17 cellular contexts compared by ENCODE assay signal in the genomic region with DNA sequence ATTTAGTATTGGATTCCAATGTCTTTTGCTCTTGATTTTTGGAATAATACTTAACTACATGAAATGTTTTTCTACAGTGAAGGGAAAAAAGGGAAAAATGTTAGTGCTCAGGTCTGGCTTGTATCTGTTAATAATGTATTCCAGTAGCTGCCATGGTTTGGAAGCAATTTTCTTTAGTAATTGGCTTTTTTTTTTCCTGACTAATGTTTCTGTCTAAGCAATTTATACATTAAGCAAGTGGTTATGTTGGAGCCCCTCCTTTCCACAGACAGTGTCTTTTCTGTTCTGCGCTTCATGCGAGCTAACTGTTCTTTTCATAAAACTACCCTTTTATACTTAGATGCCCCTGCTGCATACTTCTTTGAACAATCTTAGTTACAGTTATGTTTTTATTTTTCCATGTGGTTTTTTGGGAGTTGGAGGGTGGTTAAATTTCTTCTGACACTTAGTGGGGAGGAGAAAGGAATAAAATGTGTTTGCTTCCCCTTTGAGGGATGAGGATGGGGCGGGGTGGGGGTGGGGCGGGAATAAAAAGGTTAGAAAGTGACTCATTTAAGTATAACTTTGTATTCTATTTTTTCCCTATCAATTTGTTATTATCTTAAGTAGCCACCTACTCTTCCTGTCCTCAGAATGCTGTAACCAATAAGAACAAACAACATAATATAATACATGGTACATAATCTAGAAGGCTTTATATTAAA.
DNase-seq lines count a peak whose midpoint lies in the region; ATAC-seq and TF ChIP-seq lines count a peak whose summit lies in the region.
"Had no signal": no experiment of that assay in that cellular context is flagged by ENCODE, and none has a peak within 500 bp of the region (broad histone marks: within the 10 kb centered on the region; RNA-seq: fewer than 3 reads in every experiment).

No MANE protein-coding gene starts in this region.

- H3K9ac ChIP-seq in BLaER1 (no peak overlapping the region), Karpas-422 (ENCODE audit: low read length) (no peak overlapping the region)
- H3K9ac ChIP-seq: KMS-11 had no signal

- H3K4me2 ChIP-seq in BLaER1 = peak overlapping the region; percentile 49
- H3K4me2 ChIP-seq in Karpas-422 (ENCODE audit: low read depth, low read length, poor library complexity, severe bottlenecking) = peak overlapping the region; percentile 64
- H3K4me2 ChIP-seq: KMS-11 had no signal

- peaks cover 4% of the 10 kb centered on the region for H3K36me3 Mint-ChIP-seq in osteocyte (ENCODE audit: unreplicated experiment)
- H3K36me3 Mint-ChIP-seq in activated T-cell treated with anti-CD3 and anti-CD28 coated beads, Interleukin-2, amount 50 U/mL, for 24 hours (ENCODE audit: low read depth) = no peaks in the 10 kb centered on the region

- ATAC-seq in GM21423 (IDR thresholded peaks at IDR 0.05; ENCODE audit: unreplicated experiment) (no peak), GM19351 (IDR thresholded peaks at IDR 0.05; ENCODE audit: unreplicated experiment) (no peak)

- no peak for DNase-seq in Karpas-422
- DNase-seq in dermis blood vessel endothelial cell = peak; percentile 43
- no peak for DNase-seq in osteocyte (ENCODE audit: extremely low spot score, unreplicated experiment)
- DNase-seq in NOMO-1 treated with dmso at 0.1 percent for 144 hours (lab: John Stamatoyannopoulos, UW; ENCODE audit: unreplicated experiment) = no peak
- no peak for DNase-seq in activated T-cell treated with anti-CD3 and anti-CD28 coated beads, Interleukin-2, amount 50 U/mL, for 24 hours
- DNase-seq: activated CD4-positive, alpha-beta memory T cell treated with anti-CD3 and anti-CD28 coated beads, Interleukin-2, amount 10 ng/mL, durations not matched to agents 7 days and 5 days; activated effector memory CD4-positive, alpha-beta T cell treated with anti-CD3 and anti-CD28 coated beads, Interleukin-2, amount 50 U/mL, for 16 hours; H7; NCI-H1694 treated with DMSO at 0.1 percent for 48 hours; NCI-H526 treated with DMSO at 0.1 percent for 48 hours; occipital lobe; SIG-M5; spleen had no signal

- H3K27me3 ChIP-seq in BLaER1 (no peaks in the 10 kb centered on the region), Karpas-422 (ENCODE audit: low read length) (no peaks in the 10 kb centered on the region)
- H3K27me3 ChIP-seq: spleen had no signal

- no peak for TF ChIP-seq CTCF in osteocyte (IDR thresholded peaks at IDR 0.05)

- peak overlapping the region; percentile 88 for H3K27ac Mint-ChIP-seq in osteocyte (ENCODE audit: unreplicated experiment)
- no peak overlapping the region for H3K27ac Mint-ChIP-seq in activated T-cell treated with anti-CD3 and anti-CD28 coated beads, Interleukin-2, amount 50 U/mL, for 24 hours
- H3K27ac Mint-ChIP-seq: activated CD4-positive, alpha-beta memory T cell treated with anti-CD3 and anti-CD28 coated beads, Interleukin-2, amount 10 ng/mL, durations not matched to agents 7 days and 5 days had no signal

- H3K79me2 ChIP-seq in Karpas-422 (ENCODE audit: low read length) = peaks cover 82% of the 10 kb centered on the region

- no peaks in the 10 kb centered on the region for H3K9me3 Mint-ChIP-seq in osteocyte (ENCODE audit: unreplicated experiment)
- H3K9me3 Mint-ChIP-seq in activated T-cell treated with anti-CD3 and anti-CD28 coated beads, Interleukin-2, amount 50 U/mL, for 24 hours = no peaks in the 10 kb centered on the region
- H3K9me3 Mint-ChIP-seq: activated CD4-positive, alpha-beta memory T cell treated with anti-CD3 and anti-CD28 coated beads, Interleukin-2, amount 10 ng/mL, durations not matched to agents 7 days and 5 days had no signal

- no peaks in the 10 kb centered on the region for H3K27me3 Mint-ChIP-seq in osteocyte (ENCODE audit: unreplicated experiment)
- H3K27me3 Mint-ChIP-seq in activated T-cell treated with anti-CD3 and anti-CD28 coated beads, Interleukin-2, amount 50 U/mL, for 24 hours = peaks cover 7% of the 10 kb centered on the region
- H3K27me3 Mint-ChIP-seq: activated CD4-positive, alpha-beta memory T cell treated with anti-CD3 and anti-CD28 coated beads, Interleukin-2, amount 10 ng/mL, durations not matched to agents 7 days and 5 days had no signal

- no peak overlapping the region for H3K4me3 ChIP-seq in BLaER1
- no peak overlapping the region for H3K4me3 ChIP-seq in Karpas-422 (ENCODE audit: low read length)
- H3K4me3 ChIP-seq: spleen had no signal

- peak overlapping the region; percentile 57 for H3K4me3 Mint-ChIP-seq in osteocyte (ENCODE audit: unreplicated experiment)
- no peak overlapping the region for H3K4me3 Mint-ChIP-seq in activated T-cell treated with anti-CD3 and anti-CD28 coated beads, Interleukin-2, amount 50 U/mL, for 24 hours
- H3K4me3 Mint-ChIP-seq: activated CD4-positive, alpha-beta memory T cell treated with anti-CD3 and anti-CD28 coated beads, Interleukin-2, amount 10 ng/mL, durations not matched to agents 7 days and 5 days had no signal

- no peaks in the 10 kb centered on the region for H3K9me2 ChIP-seq in Karpas-422 (replicated peaks; ENCODE audit: insufficient read depth, low read length)

- H3K36me3 ChIP-seq in BLaER1 (no peaks in the 10 kb centered on the region), Karpas-422 (ENCODE audit: insufficient read depth, low read length) (peaks cover 4% of the 10 kb centered on the region; the same call in 1 of the 2 replicates)

- H2AFZ ChIP-seq in Karpas-422 (ENCODE audit: low read length) = no peak overlapping the region

- H3K27ac ChIP-seq in BLaER1 (no peak overlapping the region), Karpas-422 (ENCODE audit: low read length) (peak overlapping the region; percentile 80)
- H3K27ac ChIP-seq: KMS-11, spleen had no signal

- peaks cover 66% of the 10 kb centered on the region for H3K4me1 Mint-ChIP-seq in osteocyte (ENCODE audit: unreplicated experiment)
- H3K4me1 Mint-ChIP-seq in activated T-cell treated with anti-CD3 and anti-CD28 coated beads, Interleukin-2, amount 50 U/mL, for 24 hours (ENCODE audit: low read depth) = no peaks in the 10 kb centered on the region

- peaks cover 50% of the 10 kb centered on the region for H3K4me1 ChIP-seq in BLaER1
- peaks cover 68% of the 10 kb centered on the region for H3K4me1 ChIP-seq in Karpas-422 (ENCODE audit: low read length)

- no peaks in the 10 kb centered on the region for H3K9me3 ChIP-seq in BLaER1
- H3K9me3 ChIP-seq in Karpas-422 (ENCODE audit: low read length) = no peaks in the 10 kb centered on the region
- H3K9me3 ChIP-seq: spleen had no signal

- H4K20me1 ChIP-seq in BLaER1 (peaks cover 86% of the 10 kb centered on the region), Karpas-422 (ENCODE audit: insufficient read depth, low read depth, low read length) (0 out of 2 replicates have a peak, but pooled peaks cover 6% of the 10 kb centered on the region)
